38 cellular contexts compared by ENCODE assay signal in genomic region chr11:6677018-6677417, GRCh38.
"Had no signal": no experiment of that assay in that cellular context is flagged by ENCODE, and none has a peak within 500 bp of the region (broad histone marks: within the 10 kb centered on the region; RNA-seq: fewer than 3 reads in every experiment).

No MANE protein-coding gene starts in this region.

- H3K9me3 Mint-ChIP-seq: activated CD4-positive, alpha-beta memory T cell treated with anti-CD3 and anti-CD28 coated beads, Interleukin-2, amount 10 ng/mL, durations not matched to agents 7 days and 5 days; activated naive CD4-positive, alpha-beta T cell treated with anti-CD3 and anti-CD28 coated beads, Interleukin-2, amount 10 ng/mL, durations not matched to agents 7 days and 5 days; activated naive CD4-positive, alpha-beta T cell treated with anti-CD3 and anti-CD28 coated beads, Interleukin-2, amount 50 U/mL, for 24 hours; activated naive CD8-positive, alpha-beta T cell treated with anti-CD3 and anti-CD28 coated beads, Interleukin-2, amount 50 U/mL, for 24 hours; activated T-cell treated with anti-CD3 and anti-CD28 coated beads, Interleukin-2, amount 50 U/mL, for 24 hours; brain; central memory CD8-positive, alpha-beta T cell; T-helper 1 cell treated with Interleukin-12 subunit alpha and Interleukin-12 subunit beta and Interleukin-4 antibody, amounts not matched to agents 30 μg/mL and 1 μg/mL, for 36 hours; T-helper 2 cell treated with Interferon-gamma antibody and Interleukin-4, amounts not matched to agents 5 μg/mL and 100 μg/mL, for 36 hours; WTC11 had no signal

- H3K27me3 Mint-ChIP-seq: activated CD4-positive, alpha-beta memory T cell treated with anti-CD3 and anti-CD28 coated beads, Interleukin-2, amount 10 ng/mL, durations not matched to agents 7 days and 5 days; activated CD8-positive, alpha-beta memory T cell treated with anti-CD3 and anti-CD28 coated beads, Interleukin-2, amount 10 ng/mL, durations not matched to agents 7 days and 5 days; activated naive CD4-positive, alpha-beta T cell treated with anti-CD3 and anti-CD28 coated beads, Interleukin-2, amount 10 ng/mL, durations not matched to agents 7 days and 5 days; activated naive CD4-positive, alpha-beta T cell treated with anti-CD3 and anti-CD28 coated beads, Interleukin-2, amount 50 U/mL, for 24 hours; activated naive CD8-positive, alpha-beta T cell; activated naive CD8-positive, alpha-beta T cell treated with anti-CD3 and anti-CD28 coated beads, Interleukin-2, amount 10 ng/mL, durations not matched to agents 7 days and 5 days; activated naive CD8-positive, alpha-beta T cell treated with anti-CD3 and anti-CD28 coated beads, Interleukin-2, amount 50 U/mL, for 24 hours; activated T-cell treated with anti-CD3 and anti-CD28 coated beads, Interleukin-2, amount 50 U/mL, for 24 hours; central memory CD8-positive, alpha-beta T cell had no signal

- FAIRE-seq: bronchial epithelial cell, TTC549 had no signal

- H3K27ac Mint-ChIP-seq: activated CD4-positive, alpha-beta memory T cell treated with anti-CD3 and anti-CD28 coated beads, Interleukin-2, amount 10 ng/mL, durations not matched to agents 7 days and 5 days; activated CD8-positive, alpha-beta memory T cell treated with anti-CD3 and anti-CD28 coated beads, Interleukin-2, amount 10 ng/mL, durations not matched to agents 7 days and 5 days; activated CD8-positive, alpha-beta T cell treated with anti-CD3 and anti-CD28 coated beads, Interleukin-2, amount 10 ng/mL, durations not matched to agents 7 days and 5 days; activated naive CD4-positive, alpha-beta T cell treated with anti-CD3 and anti-CD28 coated beads, Interleukin-2, amount 10 ng/mL, durations not matched to agents 7 days and 5 days; activated naive CD4-positive, alpha-beta T cell treated with anti-CD3 and anti-CD28 coated beads, Interleukin-2, amount 50 U/mL, for 24 hours; activated naive CD8-positive, alpha-beta T cell; activated naive CD8-positive, alpha-beta T cell treated with anti-CD3 and anti-CD28 coated beads, Interleukin-2, amount 10 ng/mL, durations not matched to agents 7 days and 5 days; activated naive CD8-positive, alpha-beta T cell treated with anti-CD3 and anti-CD28 coated beads, Interleukin-2, amount 50 U/mL, for 24 hours; activated T-cell treated with anti-CD3 and anti-CD28 coated beads, Interleukin-2, amount 50 U/mL, for 24 hours; activated T-helper 2 cell treated with anti-CD3 and anti-CD28 coated beads, Interferon-gamma antibody, Interleukin-2, Interleukin-4, amounts not matched to agents 10 μg/mL and 5 μg/mL and 100 μg/mL, durations not matched to agents 14 hours and 24 hours and 36 hours; T-helper 1 cell treated with Interleukin-12 subunit alpha and Interleukin-12 subunit beta and Interleukin-4 antibody, amounts not matched to agents 30 μg/mL and 1 μg/mL, for 36 hours; T-helper 2 cell treated with Interferon-gamma antibody and Interleukin-4, amounts not matched to agents 5 μg/mL and 100 μg/mL, for 36 hours; WTC11 had no signal

- H3K4me3 ChIP-seq: ascending aorta, cardiac muscle cell had no signal

- ATAC-seq: activated CD4-positive, CD25-positive, alpha-beta regulatory T cell treated with anti-CD3 and anti-CD28 coated beads, Interleukin-2, amount 50 U/mL, for 24 hours; activated CD8-positive, alpha-beta memory T cell treated with anti-CD3 and anti-CD28 coated beads, Interleukin-2, amount 10 ng/mL, durations not matched to agents 7 days and 5 days; activated CD8-positive, alpha-beta T cell treated with anti-CD3 and anti-CD28 coated beads, Interleukin-2, amount 10 ng/mL, durations not matched to agents 7 days and 5 days; activated naive CD8-positive, alpha-beta T cell treated with anti-CD3 and anti-CD28 coated beads, Interleukin-2, amount 50 U/mL, for 24 hours; WTC11 had no signal

- H3K27ac ChIP-seq: ascending aorta, cardiac muscle cell, WERI-Rb-1 had no signal

- DNase-seq: activated CD4-positive, alpha-beta memory T cell treated with anti-CD3 and anti-CD28 coated beads, Interleukin-2, amount 10 ng/mL, durations not matched to agents 7 days and 5 days; activated CD4-positive, alpha-beta T cell treated with anti-CD3 and anti-CD28 coated beads for 48 hours; activated CD4-positive, alpha-beta T cell treated with anti-CD3 and anti-CD28 coated beads, Interleukin-2, amount 50 U/mL, for 48 hours; activated CD4-positive, CD25-positive, alpha-beta regulatory T cell; activated CD8-positive, alpha-beta memory T cell treated with anti-CD3 and anti-CD28 coated beads for 24 hours; activated CD8-positive, alpha-beta memory T cell treated with anti-CD3 and anti-CD28 coated beads, Interleukin-2, amount 10 ng/mL, durations not matched to agents 7 days and 5 days; activated CD8-positive, alpha-beta memory T cell treated with anti-CD3 and anti-CD28 coated beads, Interleukin-2, amount 50 U/mL, for 48 hours; activated CD8-positive, alpha-beta T cell treated with anti-CD3 and anti-CD28 coated beads, Interleukin-2, amount 10 ng/mL, durations not matched to agents 7 days and 5 days; activated effector memory CD4-positive, alpha-beta T cell treated with Interleukin-2 at 50 U/mL for 16 hours; activated gamma-delta T cell; activated naive CD4-positive, alpha-beta T cell treated with anti-CD3 and anti-CD28 coated beads, Interleukin-2, amount 10 ng/mL, durations not matched to agents 7 days and 5 days; activated naive CD4-positive, alpha-beta T cell treated with Interleukin-2 at 50 U/mL for 16 hours; activated naive CD8-positive, alpha-beta T cell treated with anti-CD3 and anti-CD28 coated beads, Interleukin-2, amount 10 ng/mL, durations not matched to agents 7 days and 5 days; activated naive CD8-positive, alpha-beta T cell treated with anti-CD3 and anti-CD28 coated beads, Interleukin-2, amount 50 U/mL, for 24 hours; activated T-cell treated with anti-CD3 and anti-CD28 coated beads, Interleukin-2, amount 50 U/mL, for 24 hours; activated T-cell treated with anti-CD3 and anti-CD28 coated beads, Interleukin-2, amount 50 U/mL, for 48 hours; amygdala; anterior cingulate cortex; caudate nucleus; cerebellar nuclear complex; SW 1271; T-helper 1 cell; T-helper 2 cell; T-helper 9 cell; WERI-Rb-1 had no signal

- H3K27me3 ChIP-seq: ascending aorta, cardiac muscle cell had no signal

- H3K9me3 ChIP-seq: ascending aorta had no signal

- H3K4me3 Mint-ChIP-seq: activated CD4-positive, alpha-beta memory T cell treated with anti-CD3 and anti-CD28 coated beads, Interleukin-2, amount 10 ng/mL, durations not matched to agents 7 days and 5 days; activated CD8-positive, alpha-beta memory T cell treated with anti-CD3 and anti-CD28 coated beads, Interleukin-2, amount 10 ng/mL, durations not matched to agents 7 days and 5 days; activated CD8-positive, alpha-beta T cell treated with anti-CD3 and anti-CD28 coated beads, Interleukin-2, amount 10 ng/mL, durations not matched to agents 7 days and 5 days; activated naive CD4-positive, alpha-beta T cell treated with anti-CD3 and anti-CD28 coated beads, Interleukin-2, amount 10 ng/mL, durations not matched to agents 7 days and 5 days; activated naive CD4-positive, alpha-beta T cell treated with anti-CD3 and anti-CD28 coated beads, Interleukin-2, amount 50 U/mL, for 24 hours; activated naive CD8-positive, alpha-beta T cell; activated naive CD8-positive, alpha-beta T cell treated with anti-CD3 and anti-CD28 coated beads, Interleukin-2, amount 10 ng/mL, durations not matched to agents 7 days and 5 days; activated naive CD8-positive, alpha-beta T cell treated with anti-CD3 and anti-CD28 coated beads, Interleukin-2, amount 50 U/mL, for 24 hours; activated T-cell treated with anti-CD3 and anti-CD28 coated beads, Interleukin-2, amount 50 U/mL, for 24 hours; brain; central memory CD8-positive, alpha-beta T cell; T-helper 1 cell treated with Interleukin-12 subunit alpha and Interleukin-12 subunit beta and Interleukin-4 antibody, amounts not matched to agents 30 μg/mL and 1 μg/mL, for 36 hours; T-helper 2 cell treated with Interferon-gamma antibody and Interleukin-4, amounts not matched to agents 5 μg/mL and 100 μg/mL, for 36 hours; WTC11 had no signal
